Comparison of ENCODE assay signal across 8 cellular contexts in genomic region chr5:36606437-36607113, GRCh38. TPM values are rescaled to one million over a fixed set of nuclear protein-coding genes. Genes with fewer than 3 reads are reported as not detected.
DNase-seq lines count a peak whose midpoint lies in the region; ATAC-seq and TF ChIP-seq lines count a peak whose summit lies in the region.

TSS of gene SLC1A3 (plus strand) at chr5:36606606. CDS start at chr5:36608424, 1,818 bp downstream.

- peak; percentile 93 for ATAC-seq in GM23338
- ATAC-seq in esophagus mucosa = peak; percentile 90

- DNase-seq in NCI-H1105 treated with DMSO at 0.1 percent for 48 hours (lab: John Stamatoyannopoulos, UW) = peak; percentile 28
- no peak for DNase-seq in NCI-H1105 (lab: John Stamatoyannopoulos, UW)
- DNase-seq in GM23338 (ENCODE audit: low spot score) = peak; percentile 84
- DNase-seq in KG1 (lab: John Stamatoyannopoulos, UW) = peak; percentile 50
- DNase-seq in activated CD4-positive, CD25-positive, alpha-beta regulatory T cell treated with anti-CD3 and anti-CD28 coated beads, Interleukin-2, amount 50 U/mL, for 72 hours = peak; percentile 31
- DNase-seq in stomach = peak; percentile 46

- H3K4me3 ChIP-seq in GM23338 = peak within 1 kb of the TSS; percentile 86
- peak within 1 kb of the TSS; percentile 53 to 78 for H3K4me3 ChIP-seq in mucosa of rectum (ENCODE audit: low read length in 2 of 2)
- peak within 1 kb of the TSS; percentile 43 to 54 (median 50) for H3K4me3 ChIP-seq in stomach

- H4K20me1 ChIP-seq in GM23338 (replicated peaks; ENCODE audit: insufficient read depth) = no peaks in the 10 kb centered on the region; the same call in 1 of the 2 replicates

- H3K4me2 ChIP-seq in GM23338 = peak within 1 kb of the TSS; percentile 91

- H2AFZ ChIP-seq in GM23338 = peak within 1 kb of the TSS; percentile 72

- peaks cover 12% of the 10 kb centered on the region; the same call in 1 of the 2 replicates for H3K36me3 ChIP-seq in GM23338 (ENCODE audit: insufficient read depth)
- H3K36me3 ChIP-seq in mucosa of rectum (ENCODE audit: control insufficient read depth in 2 of 2, insufficient read depth in 2 of 2, low read length in 2 of 2) = no peaks in the 10 kb centered on the region
- H3K36me3 ChIP-seq in stomach = no peaks in the 10 kb centered on the region

- intact Hi-C loops in stomach (cut with DNase I; ENCODE audit: low total_unique reads) = no loop called here

- no peaks in the 10 kb centered on the region for H3F3A ChIP-seq in GM23338 (replicated peaks; ENCODE audit: low read depth)

- TF ChIP-seq CTCF in GM23338 (conservative IDR thresholded peaks at IDR 0.05; ENCODE audit: low read depth in 2 of 2) (no peak), stomach (IDR thresholded peaks at IDR 0.05) (no peak)

- H3K9ac ChIP-seq in mucosa of rectum (ENCODE audit: low read depth in 1 of 2, low read length in 2 of 2) = peak within 1 kb of the TSS in 1 of 2 donors; percentile 15

- no peaks in the 10 kb centered on the region for H3K9me3 Mint-ChIP-seq in GM23338

- H3K9me2 ChIP-seq in GM23338 (ENCODE audit: insufficient read depth) = no peaks in the 10 kb centered on the region

- H3K27ac ChIP-seq in GM23338 (ENCODE audit: low read depth) = peak within 1 kb of the TSS; percentile 6; the same call in 1 of the 2 replicates
- no peak within 1 kb of the TSS for H3K27ac ChIP-seq in mucosa of rectum (ENCODE audit: low read depth in 2 of 2, low read length in 2 of 2)
- peak within 1 kb of the TSS in 4 of 5 donors; percentile 2 to 65 (median 49) for H3K27ac ChIP-seq in stomach

- H3K27me3 ChIP-seq in GM23338 (ENCODE audit: insufficient read depth) (no peaks in the 10 kb centered on the region), mucosa of rectum (ENCODE audit: control insufficient read depth in 2 of 2, insufficient read depth in 2 of 2, low read length in 2 of 2) (peaks cover 15 to 17% of the 10 kb centered on the region in 2 donors), stomach (no peaks in the 10 kb centered on the region)

- peaks cover 19% of the 10 kb centered on the region for H3K36me3 Mint-ChIP-seq in GM23338 (ENCODE audit: low read depth)

- peaks cover 2% of the 10 kb centered on the region for H3K27me3 Mint-ChIP-seq in GM23338 (ENCODE audit: insufficient read depth, low read depth, poor library complexity)

- WGBS in stomach, 5 donors = 0 to 2% (median 0%) methylated on average over 20 of the region's 20 CpGs

- H3K4me1 ChIP-seq in GM23338 (ENCODE audit: insufficient read depth) (peaks cover 35% of the 10 kb centered on the region), mucosa of rectum (ENCODE audit: control insufficient read depth in 2 of 2, insufficient read depth in 2 of 2, low read length in 2 of 2) (peaks cover 0 to 4% of the 10 kb centered on the region in 2 donors), stomach (peaks cover 0 to 23% (median 7%) of the 10 kb centered on the region in 4 donors)

- H3K9me3 ChIP-seq in mucosa of rectum (ENCODE audit: control insufficient read depth in 2 of 2, low read length in 2 of 2) (no peaks in the 10 kb centered on the region), stomach (no peaks in the 10 kb centered on the region)

- H3K79me2 ChIP-seq in GM23338 (replicated peaks; ENCODE audit: insufficient read depth) = peaks cover 43% of the 10 kb centered on the region

- no peak for TF ChIP-seq EP300 in stomach (IDR thresholded peaks at IDR 0.05)

- H3K27ac Mint-ChIP-seq in GM23338 = peak within 1 kb of the TSS; percentile 10

- peak in 1 of 4 donors; percentile 14 for TF ChIP-seq POLR2A in stomach (IDR thresholded peaks at IDR 0.05)

- H3K4me3 Mint-ChIP-seq in GM23338 = peak within 1 kb of the TSS; percentile 85

- peaks cover 58% of the 10 kb centered on the region for H3K4me1 Mint-ChIP-seq in GM23338

TF ChIP-seq in GM23338, 12 proteins besides CTCF, POLR2A, EP300 and RAD21:
- peak; percentile 93 for TF ChIP-seq POLR2AphosphoS5 (IDR thresholded peaks at IDR 0.05; ENCODE audit: low read depth)
- no peak for TF ChIP-seq ZNF331 (CRISPR knock-in tag; IDR thresholded peaks at IDR 0.05; ENCODE audit: low read depth)

RNA-seq across cellular contexts. Expression of gene SLC1A3, which starts in this region (rescaled TPM):
- total RNA-seq in GM23338 (2014; rRNA removed; shearing (Covaris generic)) = 27.2 and 29.0 TPM in 2 replicates
- polyA plus RNA-seq in GM23338 (2016; fragmentation: Nextera tagmentation; extraction: Ambion mirVana) (30.4 and 40.7 TPM in 2 replicates), stomach (10 to 100 TPM in 1 of 3 donors, 1 to 10 TPM in 1, under 1 TPM in 1; 0.76 to 11.5 (median 2.4) TPM)
- total RNA-seq in esophagus mucosa (14.7 TPM), stomach (10 to 100 TPM in 2 of 5 donors, 1 to 10 TPM in 2, under 1 TPM in 1; 0.87 to 29.7 (median 3.5) TPM)

Comparison
In these comparisons a context has a peak if more than half of its experiments do, and no peak if none do; other contexts are left out.
1. H3K27ac ChIP-seq: peak in GM23338 (single experiment) and stomach (4 of 5); none in mucosa of rectum (0 of 2).
2. Peak in every context shown above with its lines, with median percentiles within 50 percentile points of each other: H3K4me3 ChIP-seq.